Comparison of ENCODE assay signal across 11 cellular contexts in genomic region chr19:4908781-4909171, GRCh38. TPM values are rescaled to one million over a fixed set of nuclear protein-coding genes. Genes with fewer than 3 reads are reported as not detected.
A peak's percentile ranks its signal among the peaks of the same experiment; 100 is the strongest.
DNase-seq lines count a peak whose midpoint lies in the region; ATAC-seq and TF ChIP-seq lines count a peak whose summit lies in the region.
"Had no signal": no experiment of that assay in that cellular context is flagged by ENCODE, and none has a peak within 500 bp of the region (broad histone marks: within the 10 kb centered on the region; RNA-seq: fewer than 3 reads in every experiment).

No MANE protein-coding gene starts in this region.

- no peak overlapping the region for H2AK5ac ChIP-seq in H9 (ENCODE audit: insufficient read length, low read length)

- H3K4me1 Mint-ChIP-seq in H9, result peaks cover 25 to 26% of the 10 kb centered on the region in 2 experiments
- peaks cover 22% of the 10 kb centered on the region for H3K4me1 Mint-ChIP-seq in WTC11
- peaks cover 44 to 47% of the 10 kb centered on the region in 2 donors for H3K4me1 Mint-ChIP-seq in immature natural killer cell

- H3K14ac ChIP-seq in H9 (ENCODE audit: insufficient read depth, low read length), result peak overlapping the region; percentile 73

- no peak overlapping the region for H3K56ac ChIP-seq in H9 (ENCODE audit: insufficient read length, low read depth, low read length)

- H3K27ac ChIP-seq in A673 (ENCODE audit: low read depth, low read length, poor library complexity, severe bottlenecking), result peak overlapping the region; percentile 91
- no peak overlapping the region for H3K27ac ChIP-seq in H9 (ENCODE audit: insufficient read length, low read depth, low read length)
- no peak overlapping the region for H3K27ac ChIP-seq in heart left ventricle

- H3K79me1 ChIP-seq in H9 (ENCODE audit: insufficient read depth, low read depth, low read length, poor library complexity, severe bottlenecking), result no peaks in the 10 kb centered on the region

- H3K27me3 Mint-ChIP-seq in H9 (ENCODE audit: low read depth) (peaks cover 30% of the 10 kb centered on the region), WTC11 (ENCODE audit: low read depth) (peaks cover 28% of the 10 kb centered on the region), immature natural killer cell (ENCODE audit: low read depth in 3 of 3) (peaks cover 0 to under 1% (median under 1%) of the 10 kb centered on the region in 3 donors)

- H3K4me3 ChIP-seq in A673 (ENCODE audit: low read depth, low read length, poor library complexity, severe bottlenecking) (no peak overlapping the region), heart left ventricle (no peak overlapping the region)

- H3K27ac Mint-ChIP-seq in H9 (no peak overlapping the region), WTC11 (no peak overlapping the region), immature natural killer cell (no peak overlapping the region)

- peaks cover 9% of the 10 kb centered on the region; the same call in 1 of the 2 replicates for H3K79me2 ChIP-seq in H9 (ENCODE audit: insufficient read depth, low read length)

- peak overlapping the region; percentile 52 to 79 for H3K4me3 Mint-ChIP-seq in H9
- H3K4me3 Mint-ChIP-seq in WTC11, result peak overlapping the region; percentile 43
- peak overlapping the region; percentile 46 to 73 (median 56) for H3K4me3 Mint-ChIP-seq in immature natural killer cell

- no peak overlapping the region for H2BK20ac ChIP-seq in H9 (ENCODE audit: low read depth, low read length, poor library complexity, severe bottlenecking)

- H2BK15ac ChIP-seq in H9 (ENCODE audit: low read depth, low read length), result no peak overlapping the region

- no peak overlapping the region for H3T11ph ChIP-seq in H9 (ENCODE audit: low read length)

- no peak overlapping the region for H2BK12ac ChIP-seq in H9 (ENCODE audit: insufficient read length, low read depth, low read length)

- H3K9me3 ChIP-seq in A673 (ENCODE audit: low read depth, low read length, poor library complexity, severe bottlenecking), result no peaks in the 10 kb centered on the region
- no peaks in the 10 kb centered on the region for H3K9me3 ChIP-seq in H9 (ENCODE audit: control insufficient read depth, low read depth, low read length)
- no peaks in the 10 kb centered on the region for H3K9me3 ChIP-seq in heart left ventricle
- H3K9me3 ChIP-seq: spleen had no signal

- H3K9me3 Mint-ChIP-seq in H9, result no peaks in the 10 kb centered on the region; a peak in 1 of 5 replicates
- no peaks in the 10 kb centered on the region for H3K9me3 Mint-ChIP-seq in WTC11
- no peaks in the 10 kb centered on the region for H3K9me3 Mint-ChIP-seq in immature natural killer cell

- H3K18ac ChIP-seq in H9 (ENCODE audit: insufficient read length, low read depth, low read length), result no peak overlapping the region

- no peak overlapping the region for H2AFZ ChIP-seq in H9 (ENCODE audit: low read length)

- no peak overlapping the region for H2BK5ac ChIP-seq in H9 (ENCODE audit: insufficient read length, low read length)

- no peak overlapping the region for H4K8ac ChIP-seq in H9 (replicated peaks; ENCODE audit: insufficient read length, low read depth, low read length)

- H4K20me1 ChIP-seq in H9 (ENCODE audit: control insufficient read depth, insufficient read depth, insufficient read length), result no peaks in the 10 kb centered on the region

- DNase-seq in A673 (ENCODE audit: low spot score) (no peak), H9 (no peak), WTC11 (ENCODE audit: low spot score) (no peak), immature natural killer cell (no peak), NCI-H524 (lab: John Stamatoyannopoulos, UW) (no peak), heart left ventricle (no peak), NCI-H2107 (lab: John Stamatoyannopoulos, UW) (no peak)
- DNase-seq: Right ventricle myocardium superior, spleen had no signal

- TF ChIP-seq CTCF in A673 (conservative IDR thresholded peaks at IDR 0.05; ENCODE audit: low read depth, low read length) (no peak), H9 (conservative IDR thresholded peaks at IDR 0.05) (no peak), WTC11 (IDR thresholded peaks at IDR 0.05) (no peak), heart left ventricle (IDR thresholded peaks at IDR 0.05) (no peak)

- no peak overlapping the region for H3K9ac ChIP-seq in H9 (ENCODE audit: extremely low read depth, insufficient read length, low read length)

- no peak overlapping the region for H4K5ac ChIP-seq in H9 (ENCODE audit: insufficient read length, low read depth, low read length)

- H3K4me2 ChIP-seq in H9 (ENCODE audit: insufficient read depth, insufficient read length, low read length), result no peak overlapping the region

- H4K91ac ChIP-seq in H9 (ENCODE audit: insufficient read length, low read depth, low read length), result no peak overlapping the region

- peaks cover 3 to 34% (median 25%) of the 10 kb centered on the region in 3 experiments; a peak in 6 of 7 replicates for H3K36me3 Mint-ChIP-seq in H9 (ENCODE audit: insufficient read depth in 1 of 3, low read depth in 3 of 3)
- peaks cover 3% of the 10 kb centered on the region; the same call in 1 of the 2 replicates for H3K36me3 Mint-ChIP-seq in WTC11
- no peaks in the 10 kb centered on the region for H3K36me3 Mint-ChIP-seq in immature natural killer cell

- no CpG with 5 or more reads among the region's 17 CpGs for WGBS in H9 (ENCODE audit: extremely low coverage, insufficient read length, low lambda C conversion rate)
- WGBS in heart left ventricle, 4 donors, result 81 to 85% (median 85%) methylated on average over 17 of the region's 17 CpGs

- no TSS peak for BruUV-seq in A673 (replicated peaks; lab: Mats Ljungman, UMichigan)

- no peak overlapping the region for H3K23ac ChIP-seq in H9 (ENCODE audit: insufficient read length, low read depth, low read length)

- ATAC-seq in WTC11 (no peak), HG02973 (IDR thresholded peaks at IDR 0.05; ENCODE audit: unreplicated experiment) (no peak), heart left ventricle (no peak)
- ATAC-seq: left colon had no signal

- H3K36me3 ChIP-seq in A673 (ENCODE audit: insufficient read depth, low read length, poor library complexity, severe bottlenecking) (peaks cover 29% of the 10 kb centered on the region), heart left ventricle (no peaks in the 10 kb centered on the region)

- peaks cover 7% of the 10 kb centered on the region for H3K23me2 ChIP-seq in H9 (ENCODE audit: insufficient read length, low read depth, low read length, poor library complexity, severe bottlenecking)

- intact Hi-C loops in A673 (cut with micrococcal nuclease; ENCODE audit: unreplicated experiment), result no loop called here
- intact Hi-C loops in heart left ventricle (cut with DNase I), result no loop called here

- H3K4ac ChIP-seq in H9 (ENCODE audit: low read depth, low read length), result no peak overlapping the region

- H3K27me3 ChIP-seq in A673 (replicated peaks; ENCODE audit: insufficient read depth, low read depth, low read length, poor library complexity), result no peaks in the 10 kb centered on the region
- no peaks in the 10 kb centered on the region for H3K27me3 ChIP-seq in H9 (ENCODE audit: insufficient read depth, low read length)
- H3K27me3 ChIP-seq in heart left ventricle, result peaks cover 0 to 10% (median 0%) of the 10 kb centered on the region in 9 donors

- peaks cover 23% of the 10 kb centered on the region for H3K4me1 ChIP-seq in A673 (ENCODE audit: insufficient read depth, low read length, poor library complexity, severe bottlenecking)
- H3K4me1 ChIP-seq in H9 (ENCODE audit: insufficient read depth, low read length), result no peaks in the 10 kb centered on the region; the same call in 1 of the 2 replicates
- H3K4me1 ChIP-seq in heart left ventricle, result peaks cover 4 to 39% (median 20%) of the 10 kb centered on the region in 12 donors

- TF ChIP-seq POLR2A in heart left ventricle (IDR thresholded peaks at IDR 0.05), result no peak

- POLR2A ChIA-PET in A673 (lab: Charles Lee; ENCODE audit: low non-redundant PET) (interaction anchor here (0.7 kb wide), 1 partner anchor 132 kb away, joined by 7 read pairs; no protein-coding TSS in a partner anchor), WTC11 (lab: Charles Lee) (interaction anchor here (0.6 kb wide), 1 partner anchor 36 kb away, joined by 4 read pairs; no protein-coding TSS in a partner anchor)

- H2BK120ac ChIP-seq in H9 (ENCODE audit: low read depth, low read length, poor library complexity, severe bottlenecking), result no peak overlapping the region

- CTCF ChIA-PET in A673 (lab: Charles Lee) (interaction anchor here (0.6 kb wide), 1 partner anchor 62 kb away, joined by 3 read pairs; no protein-coding TSS in a partner anchor), WTC11 (lab: Charles Lee) (interaction anchor here (0.7 to 1.2 kb wide), 3 partner anchors 57 to 99 kb away, joined by 3 to 4 read pairs (median 3); no protein-coding TSS in a partner anchor)

TF ChIP-seq in WTC11, 78 proteins besides CTCF, POLR2A, EP300 and RAD21 (continues in another document):
- no peak for TF ChIP-seq NFE2L1 (CRISPR knock-in tag; IDR thresholded peaks at IDR 0.05)
- TF ChIP-seq, protein P1, sequence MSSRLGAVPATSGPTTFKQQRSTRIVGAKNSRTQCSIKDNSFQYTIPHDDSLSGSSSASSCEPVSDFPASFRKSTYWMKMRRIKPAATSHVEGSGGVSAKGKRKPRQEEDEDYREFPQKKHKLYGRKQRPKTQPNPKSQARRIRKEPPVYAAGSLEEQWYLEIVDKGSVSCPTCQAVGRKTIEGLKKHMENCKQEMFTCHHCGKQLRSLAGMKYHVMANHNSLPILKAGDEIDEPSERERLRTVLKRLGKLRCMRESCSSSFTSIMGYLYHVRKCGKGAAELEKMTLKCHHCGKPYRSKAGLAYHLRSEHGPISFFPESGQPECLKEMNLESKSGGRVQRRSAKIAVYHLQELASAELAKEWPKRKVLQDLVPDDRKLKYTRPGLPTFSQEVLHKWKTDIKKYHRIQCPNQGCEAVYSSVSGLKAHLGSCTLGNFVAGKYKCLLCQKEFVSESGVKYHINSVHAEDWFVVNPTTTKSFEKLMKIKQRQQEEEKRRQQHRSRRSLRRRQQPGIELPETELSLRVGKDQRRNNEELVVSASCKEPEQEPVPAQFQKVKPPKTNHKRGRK (CRISPR knock-in tag; IDR thresholded peaks at IDR 0.05; ENCODE audit: borderline replicate concordance), result no peak

RNA-seq across cellular contexts. Expression of gene UHRF1, which starts 0.5 kb away (rescaled TPM):
- total RNA-seq in A673 (2021), result 192 and 203 TPM in 2 replicates
- 106 and 111 TPM in 2 replicates for total RNA-seq in H9 (2021)
- total RNA-seq in WTC11 (2021), result 37.9 to 42.5 TPM (median 38.1 TPM) in 3 replicates
- polyA plus RNA-seq in immature natural killer cell, result 1 to 10 TPM in 1 of 3 donors, under 1 TPM in 1, not detected in 1; 0.91 to 5.1 TPM
- total RNA-seq in heart left ventricle, result 1 to 10 TPM in 2 of 9 donors, under 1 TPM in 7; 0.25 to 8.9 (median 0.89) TPM
- polyA plus RNA-seq in heart left ventricle, result under 1 TPM; 0.34 to 0.69 TPM

RNA-seq across cellular contexts. Expression of gene ARRDC5, which starts 6.1 kb away (rescaled TPM):
- total RNA-seq in A673 (2021), result not detected in 2 replicates
- total RNA-seq in H9 (2021), result not detected in 2 replicates
- not detected in 3 replicates for total RNA-seq in WTC11 (2021)
- polyA plus RNA-seq in immature natural killer cell, result 1 to 10 TPM; 1.3 to 2.5 (median 2.5) TPM
- under 1 TPM in 2 of 9 donors, not detected in 7; 0.43 to 0.70 TPM for total RNA-seq in heart left ventricle
- under 1 TPM in 1 of 2 donors, not detected in 1; 0.04 TPM for polyA plus RNA-seq in heart left ventricle
- total RNA-seq: Right ventricle myocardium superior had no signal

RNA-seq across cellular contexts. Expression of gene PLIN3, which starts 41.3 kb away (rescaled TPM):
- total RNA-seq in A673 (2021), result 30.6 and 39.9 TPM in 2 replicates
- 61.8 and 63.7 TPM in 2 replicates for total RNA-seq in H9 (2021)
- total RNA-seq in WTC11 (2021), result 61.3 to 72.1 TPM (median 71.2 TPM) in 3 replicates
- 10 to 100 TPM; 28.0 to 41.9 (median 32.2) TPM for polyA plus RNA-seq in immature natural killer cell
- 10 to 100 TPM; 17.4 to 70.9 (median 22.9) TPM for total RNA-seq in heart left ventricle
- 100 to 1,000 TPM in 1 of 2 donors, 1 to 10 TPM in 1; 10.0 to 102 TPM for polyA plus RNA-seq in heart left ventricle
